Comparison of ENCODE assay signal across 13 cellular contexts in genomic region chr1:53122194-53122846, GRCh38. TPM values are rescaled to one million over a fixed set of nuclear protein-coding genes. Genes with fewer than 3 reads are reported as not detected.
DNase-seq lines count a peak whose midpoint lies in the region; ATAC-seq and TF ChIP-seq lines count a peak whose summit lies in the region.
"Had no signal": no experiment of that assay in that cellular context is flagged by ENCODE, and none has a peak within 500 bp of the region (broad histone marks: within the 10 kb centered on the region; RNA-seq: fewer than 3 reads in every experiment).

No MANE protein-coding gene starts in this region.

- POLR2A ChIA-PET in naive thymus-derived CD4-positive, alpha-beta T cell (lab: Charles Lee), result no interaction called here

- H3K4me3 ChIP-seq in stomach smooth muscle (ENCODE audit: low read length in 2 of 2), result peak overlapping the region in 1 of 2 donors; percentile 8
- H3K4me3 ChIP-seq in naive thymus-derived CD4-positive, alpha-beta T cell (ENCODE audit: low read length), result no peak overlapping the region

- DNase-seq in HFFc6 (peak; percentile 43), astrocyte of the hippocampus (ENCODE audit: low read depth, low spot score) (peak; percentile 56), iris pigment epithelial cell (ENCODE audit: low read depth) (peak; percentile 51), GM13977 (ENCODE audit: low spot score) (no peak)
- no peak for DNase-seq in naive thymus-derived CD4-positive, alpha-beta T cell
- DNase-seq in central memory CD4-positive, alpha-beta T cell, result no peak
- DNase-seq: activated naive CD4-positive, alpha-beta T cell treated with anti-CD3 and anti-CD28 coated beads, Interleukin-2, amount 50 U/mL, for 16 hours; cortex of kidney; stimulated activated naive B cell treated with anti-CD40 and anti-IgM and Interleukin-4, amounts not matched to agents 10 μg/mL and 1 μg/mL and 100 μg/mL, for 72 hours had no signal

- no peak for ATAC-seq in naive thymus-derived CD4-positive, alpha-beta T cell
- ATAC-seq in GM21786 (IDR thresholded peaks at IDR 0.05; ENCODE audit: unreplicated experiment), result no peak
- ATAC-seq: left lobe of liver; stimulated activated naive B cell treated with anti-CD40 and anti-IgM and Interleukin-4, amounts not matched to agents 10 μg/mL and 1 μg/mL and 100 μg/mL, for 72 hours had no signal

- H3K27me3 Mint-ChIP-seq in HFFc6 (ENCODE audit: insufficient read depth), result no peaks in the 10 kb centered on the region; the same call in 1 of the 2 replicates
- peaks cover 0 to 13% (median 0%) of the 10 kb centered on the region in 5 donors for H3K27me3 Mint-ChIP-seq in naive thymus-derived CD4-positive, alpha-beta T cell

- no peaks in the 10 kb centered on the region for H3K27me3 ChIP-seq in stomach smooth muscle (ENCODE audit: control insufficient read depth in 1 of 2, insufficient read depth in 2 of 2, low read length in 2 of 2)
- H3K27me3 ChIP-seq in naive thymus-derived CD4-positive, alpha-beta T cell (ENCODE audit: control insufficient read depth in 2 of 2, insufficient read depth in 2 of 2, low read length in 2 of 2), result no peaks in the 10 kb centered on the region

- H3K27ac Mint-ChIP-seq in HFFc6, result peak overlapping the region; percentile 70
- H3K27ac Mint-ChIP-seq in naive thymus-derived CD4-positive, alpha-beta T cell, result no peak overlapping the region
- H3K27ac Mint-ChIP-seq: stimulated activated naive B cell treated with anti-CD40 and anti-IgM and Interleukin-4, amounts not matched to agents 10 μg/mL and 1 μg/mL and 100 μg/mL, for 72 hours had no signal

- no peak overlapping the region for H3K4me3 Mint-ChIP-seq in HFFc6
- no peak overlapping the region for H3K4me3 Mint-ChIP-seq in naive thymus-derived CD4-positive, alpha-beta T cell
- H3K4me3 Mint-ChIP-seq: stimulated activated naive B cell treated with anti-CD40 and anti-IgM and Interleukin-4, amounts not matched to agents 10 μg/mL and 1 μg/mL and 100 μg/mL, for 72 hours had no signal

- TF ChIP-seq CTCF in HFFc6 (IDR thresholded peaks at IDR 0.05), result no peak
- no peak for TF ChIP-seq CTCF in GM13977 (IDR thresholded peaks at IDR 0.05; ENCODE audit: extremely low read depth, insufficient read depth, missing control alignments)

- peak overlapping the region; percentile 78 for H3K27ac ChIP-seq in stomach smooth muscle (ENCODE audit: low read length)
- no peak overlapping the region for H3K27ac ChIP-seq in naive thymus-derived CD4-positive, alpha-beta T cell (ENCODE audit: low read depth, low read length)

- no peaks in the 10 kb centered on the region for H3K9me3 Mint-ChIP-seq in HFFc6
- H3K9me3 Mint-ChIP-seq in naive thymus-derived CD4-positive, alpha-beta T cell, result no peaks in the 10 kb centered on the region
- H3K9me3 Mint-ChIP-seq: stimulated activated naive B cell treated with anti-CD40 and anti-IgM and Interleukin-4, amounts not matched to agents 10 μg/mL and 1 μg/mL and 100 μg/mL, for 72 hours had no signal

- H3K36me3 Mint-ChIP-seq in HFFc6 (ENCODE audit: low read depth), result no peaks in the 10 kb centered on the region
- H3K36me3 Mint-ChIP-seq in naive thymus-derived CD4-positive, alpha-beta T cell, result no peaks in the 10 kb centered on the region
- H3K36me3 Mint-ChIP-seq: stimulated activated naive B cell treated with anti-CD40 and anti-IgM and Interleukin-4, amounts not matched to agents 10 μg/mL and 1 μg/mL and 100 μg/mL, for 72 hours had no signal

- peak overlapping the region in 1 of 2 donors; percentile 13 for H3K9ac ChIP-seq in stomach smooth muscle (ENCODE audit: low read length in 2 of 2)

- H3K36me3 ChIP-seq in stomach smooth muscle (ENCODE audit: control insufficient read depth in 2 of 2, insufficient read depth in 2 of 2, low read length in 2 of 2), result no peaks in the 10 kb centered on the region
- no peaks in the 10 kb centered on the region for H3K36me3 ChIP-seq in naive thymus-derived CD4-positive, alpha-beta T cell (ENCODE audit: control insufficient read depth in 2 of 3, insufficient read depth in 3 of 3, low read length in 3 of 3)

- peaks cover 47% of the 10 kb centered on the region for H3K4me1 Mint-ChIP-seq in HFFc6 (ENCODE audit: low read depth)
- H3K4me1 Mint-ChIP-seq in naive thymus-derived CD4-positive, alpha-beta T cell, result peaks cover 0 to 3% (median 0%) of the 10 kb centered on the region in 7 donors
- H3K4me1 Mint-ChIP-seq: stimulated activated naive B cell treated with anti-CD40 and anti-IgM and Interleukin-4, amounts not matched to agents 10 μg/mL and 1 μg/mL and 100 μg/mL, for 72 hours had no signal

- H3K9me3 ChIP-seq in stomach smooth muscle (ENCODE audit: control insufficient read depth in 2 of 2, low read length in 2 of 2), result no peaks in the 10 kb centered on the region
- no peaks in the 10 kb centered on the region for H3K9me3 ChIP-seq in naive thymus-derived CD4-positive, alpha-beta T cell (ENCODE audit: control insufficient read depth in 2 of 3, low read length in 3 of 3)

- peaks cover 60% of the 10 kb centered on the region for H3K4me1 ChIP-seq in stomach smooth muscle (ENCODE audit: control insufficient read depth, insufficient read depth, low read length)
- H3K4me1 ChIP-seq in naive thymus-derived CD4-positive, alpha-beta T cell (ENCODE audit: control insufficient read depth in 2 of 2, insufficient read depth in 2 of 2, low read length in 2 of 2), result no peaks in the 10 kb centered on the region

- in situ Hi-C loops in GM13977 (cut with MboI; ENCODE audit: low pct_unique_long_range_greater_than_20kb, low sequenced_read_pairs, unreplicated experiment), result no loop called here

- CTCF ChIA-PET in naive thymus-derived CD4-positive, alpha-beta T cell (lab: Charles Lee), result interaction anchor here (1.0 kb wide), 1 partner anchor 101 kb away, joined by 3 read pairs; no protein-coding TSS in a partner anchor

- intact Hi-C loops in naive thymus-derived CD4-positive, alpha-beta T cell (cut with micrococcal nuclease), result no loop called here

RNA-seq across cellular contexts. Expression of gene SLC1A7, which starts 20.1 kb away (rescaled TPM):
- total RNA-seq in HFFc6 (2021; fragmentation: NEBNext Ultra II Directional; extraction: Animal tissue kit (Norgen Biotek cat#: 25700)), result under 1 TPM in 1 of 6 experiments, not detected in 5; 0.09 TPM
- total RNA-seq in naive thymus-derived CD4-positive, alpha-beta T cell, result 1 to 10 TPM in 1 of 5 experiments, under 1 TPM in 1, not detected in 3; 0.16 to 1.8 TPM
- not detected for polyA plus RNA-seq in naive thymus-derived CD4-positive, alpha-beta T cell
- total RNA-seq: H7 had no signal

Comparison
In these comparisons a context has a peak if more than half of its experiments do, and no peak if none do; other contexts are left out.
1. DNase-seq: peak in HFFc6 (single experiment), astrocyte of the hippocampus (single experiment) and iris pigment epithelial cell (single experiment); none in naive thymus-derived CD4-positive, alpha-beta T cell (0 of 9), central memory CD4-positive, alpha-beta T cell (single experiment) and GM13977 (single experiment).